Comparison of ENCODE assay signal across 1 cellular context in the genomic region with DNA sequence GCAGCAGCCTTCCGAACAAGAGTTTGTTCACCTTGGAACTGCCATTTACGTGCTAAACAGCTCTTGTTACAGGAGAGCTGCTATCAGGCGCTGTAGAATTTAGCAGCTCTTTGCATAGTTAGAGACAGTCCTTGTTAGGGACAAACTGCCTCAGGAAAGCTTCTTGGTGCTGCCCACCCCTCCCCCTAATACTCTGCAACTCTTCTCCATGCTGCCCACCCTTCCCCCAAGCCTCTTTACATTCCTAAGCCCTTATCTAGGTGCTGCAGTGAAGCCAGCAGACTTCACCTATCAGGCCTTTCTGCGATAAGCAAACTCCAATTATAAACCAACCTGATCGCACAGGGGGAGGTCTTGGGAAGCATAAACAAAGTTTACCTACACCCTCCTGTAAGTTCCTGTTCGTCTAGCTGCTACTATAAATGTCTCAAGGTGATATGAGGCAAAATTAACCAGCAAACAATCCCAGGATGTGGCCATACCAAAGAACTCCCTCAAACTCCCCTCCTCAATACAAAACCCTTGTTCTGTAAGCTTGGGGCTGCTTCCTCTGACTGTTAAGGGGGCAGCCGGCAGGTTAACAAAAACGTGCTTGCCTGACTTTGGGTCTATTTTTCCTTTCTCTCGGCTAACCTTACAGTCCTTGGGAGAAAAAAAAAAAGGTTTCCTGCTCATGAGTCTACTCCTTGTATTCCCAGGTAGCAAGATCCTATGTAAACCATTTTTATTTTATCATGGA.
A peak's percentile ranks its signal among the peaks of the same experiment; 100 is the strongest.
TF ChIP-seq lines count a peak whose summit lies in the region.

No MANE protein-coding gene starts in this region.

TF ChIP-seq in K562, 482 proteins besides CTCF, POLR2A, EP300 and RAD21 (continued from another document and continues in another):
- TF ChIP-seq LEF1 (IDR thresholded peaks at IDR 0.05): peak; percentile 99
- TF ChIP-seq SAFB2 (IDR thresholded peaks at IDR 0.05; ENCODE audit: borderline replicate concordance, low read depth, low read length, severe bottlenecking): no peak
- TF ChIP-seq FUS (optimal IDR thresholded peaks at IDR 0.05; ENCODE audit: low read depth, low read length): no peak
- no peak for TF ChIP-seq RBM14 (IDR thresholded peaks at IDR 0.05; ENCODE audit: borderline replicate concordance, insufficient read depth, low read depth, low read length)
- peak; percentile 79; the same call in 1 of the 2 replicates for TF ChIP-seq NCOA1 (IDR thresholded peaks at IDR 0.05; ENCODE audit: low read depth)
- 0 out of 2 replicates have a peak, but pooled peaks have one; percentile 43 for TF ChIP-seq ADNP (tag; IDR thresholded peaks at IDR 0.05)
- no peak for TF ChIP-seq PCBP1 (IDR thresholded peaks at IDR 0.05; ENCODE audit: low read depth, low read length, poor library complexity, severe bottlenecking)
- TF ChIP-seq SIX5 (IDR thresholded peaks at IDR 0.05; ENCODE audit: borderline replicate concordance in 1 of 2, insufficient read depth in 1 of 2, low read depth in 1 of 2, low read length in 2 of 2): no peak
- TF ChIP-seq, protein P1, sequence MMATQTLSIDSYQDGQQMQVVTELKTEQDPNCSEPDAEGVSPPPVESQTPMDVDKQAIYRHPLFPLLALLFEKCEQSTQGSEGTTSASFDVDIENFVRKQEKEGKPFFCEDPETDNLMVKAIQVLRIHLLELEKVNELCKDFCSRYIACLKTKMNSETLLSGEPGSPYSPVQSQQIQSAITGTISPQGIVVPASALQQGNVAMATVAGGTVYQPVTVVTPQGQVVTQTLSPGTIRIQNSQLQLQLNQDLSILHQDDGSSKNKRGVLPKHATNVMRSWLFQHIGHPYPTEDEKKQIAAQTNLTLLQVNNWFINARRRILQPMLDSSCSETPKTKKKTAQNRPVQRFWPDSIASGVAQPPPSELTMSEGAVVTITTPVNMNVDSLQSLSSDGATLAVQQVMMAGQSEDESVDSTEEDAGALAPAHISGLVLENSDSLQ (IDR thresholded peaks at IDR 0.05): peak; percentile 9; the same call in 1 of the 2 replicates
- TF ChIP-seq BCL6 (CRISPR knock-in tag; IDR thresholded peaks at IDR 0.05): no peak
- no peak for TF ChIP-seq STAG1 (CRISPR knock-in tag; IDR thresholded peaks at IDR 0.05; ENCODE audit: borderline replicate concordance)
- 0 out of 2 replicates have a peak, but pooled peaks have one; percentile 6 for TF ChIP-seq NFRKB (IDR thresholded peaks at IDR 0.05; ENCODE audit: low read depth)
- TF ChIP-seq, protein P2, sequence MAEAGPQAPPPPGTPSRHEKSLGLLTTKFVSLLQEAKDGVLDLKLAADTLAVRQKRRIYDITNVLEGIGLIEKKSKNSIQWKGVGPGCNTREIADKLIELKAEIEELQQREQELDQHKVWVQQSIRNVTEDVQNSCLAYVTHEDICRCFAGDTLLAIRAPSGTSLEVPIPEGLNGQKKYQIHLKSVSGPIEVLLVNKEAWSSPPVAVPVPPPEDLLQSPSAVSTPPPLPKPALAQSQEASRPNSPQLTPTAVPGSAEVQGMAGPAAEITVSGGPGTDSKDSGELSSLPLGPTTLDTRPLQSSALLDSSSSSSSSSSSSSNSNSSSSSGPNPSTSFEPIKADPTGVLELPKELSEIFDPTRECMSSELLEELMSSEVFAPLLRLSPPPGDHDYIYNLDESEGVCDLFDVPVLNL (CRISPR knock-in tag; IDR thresholded peaks at IDR 0.05; ENCODE audit: low read depth): no peak
- no peak for TF ChIP-seq TCFL5 (CRISPR knock-in tag; conservative IDR thresholded peaks at IDR 0.05)
- TF ChIP-seq, protein P3, sequence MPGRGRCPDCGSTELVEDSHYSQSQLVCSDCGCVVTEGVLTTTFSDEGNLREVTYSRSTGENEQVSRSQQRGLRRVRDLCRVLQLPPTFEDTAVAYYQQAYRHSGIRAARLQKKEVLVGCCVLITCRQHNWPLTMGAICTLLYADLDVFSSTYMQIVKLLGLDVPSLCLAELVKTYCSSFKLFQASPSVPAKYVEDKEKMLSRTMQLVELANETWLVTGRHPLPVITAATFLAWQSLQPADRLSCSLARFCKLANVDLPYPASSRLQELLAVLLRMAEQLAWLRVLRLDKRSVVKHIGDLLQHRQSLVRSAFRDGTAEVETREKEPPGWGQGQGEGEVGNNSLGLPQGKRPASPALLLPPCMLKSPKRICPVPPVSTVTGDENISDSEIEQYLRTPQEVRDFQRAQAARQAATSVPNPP (IDR thresholded peaks at IDR 0.05; ENCODE audit: borderline replicate concordance, insufficient read depth, insufficient read length): no peak
- TF ChIP-seq ARID2 (IDR thresholded peaks at IDR 0.05): no peak
- TF ChIP-seq ETV1 (tag; conservative IDR thresholded peaks at IDR 0.05; ENCODE audit: low read depth): no peak
- TF ChIP-seq FOXJ3 (CRISPR knock-in tag; IDR thresholded peaks at IDR 0.05): no peak
- TF ChIP-seq PREB (CRISPR knock-in tag; IDR thresholded peaks at IDR 0.05): no peak
- no peak for TF ChIP-seq NFIX (CRISPR knock-in tag; IDR thresholded peaks at IDR 0.05; ENCODE audit: low read depth)
- no peak for TF ChIP-seq PRPF4 (IDR thresholded peaks at IDR 0.05; ENCODE audit: insufficient read depth, low read depth, low read length, poor library complexity, severe bottlenecking)
- peak; percentile 65; the same call in 1 of the 2 replicates for TF ChIP-seq NCOA6 (IDR thresholded peaks at IDR 0.05)
- no peak for TF ChIP-seq ZNF3 (CRISPR knock-in tag; IDR thresholded peaks at IDR 0.05)
- peak; percentile 85 for TF ChIP-seq SMARCB1 (IDR thresholded peaks at IDR 0.05; ENCODE audit: insufficient read length, low read depth)
- TF ChIP-seq SMARCA5 (IDR thresholded peaks at IDR 0.05): no peak
- peak; percentile 93 for TF ChIP-seq HDAC3 (IDR thresholded peaks at IDR 0.05; ENCODE audit: borderline replicate concordance, partially characterized antibody)
- peak; percentile 31; the same call in 1 of the 2 replicates for TF ChIP-seq ZNF24 (IDR thresholded peaks at IDR 0.05)
- peak; percentile 96 to 97 for TF ChIP-seq TBL1XR1 (IDR thresholded peaks at IDR 0.05; ENCODE audit: low read length in 2 of 2)
- TF ChIP-seq MTA1 (IDR thresholded peaks at IDR 0.05; ENCODE audit: borderline replicate concordance): peak; percentile 73; the same call in 1 of the 2 replicates
- TF ChIP-seq ZNF551 (CRISPR knock-in tag; IDR thresholded peaks at IDR 0.05): no peak
- TF ChIP-seq ZNF445 (CRISPR knock-in tag; IDR thresholded peaks at IDR 0.05; ENCODE audit: low read depth): no peak
- no peak for TF ChIP-seq GTF2A2 (tag; IDR thresholded peaks at IDR 0.05)
- TF ChIP-seq ZNF76 (CRISPR knock-in tag; IDR thresholded peaks at IDR 0.05; ENCODE audit: borderline replicate concordance): no peak
- TF ChIP-seq TRIM28 (IDR thresholded peaks at IDR 0.05): no peak
- TF ChIP-seq ZNF212 (CRISPR knock-in tag; IDR thresholded peaks at IDR 0.05): no peak
- TF ChIP-seq E2F1 (CRISPR knock-in tag; IDR thresholded peaks at IDR 0.05): no peak
- no peak for TF ChIP-seq ZNF764 (CRISPR knock-in tag; IDR thresholded peaks at IDR 0.05; ENCODE audit: low read depth)
- TF ChIP-seq RCOR1 (IDR thresholded peaks at IDR 0.05; ENCODE audit: borderline replicate concordance in 1 of 2, low read depth in 2 of 2, low read length in 2 of 2): peak; percentile 84 to 91; a peak in 3 of 4 replicates
- no peak for TF ChIP-seq YBX1 (IDR thresholded peaks at IDR 0.05)
- TF ChIP-seq, protein P4, sequence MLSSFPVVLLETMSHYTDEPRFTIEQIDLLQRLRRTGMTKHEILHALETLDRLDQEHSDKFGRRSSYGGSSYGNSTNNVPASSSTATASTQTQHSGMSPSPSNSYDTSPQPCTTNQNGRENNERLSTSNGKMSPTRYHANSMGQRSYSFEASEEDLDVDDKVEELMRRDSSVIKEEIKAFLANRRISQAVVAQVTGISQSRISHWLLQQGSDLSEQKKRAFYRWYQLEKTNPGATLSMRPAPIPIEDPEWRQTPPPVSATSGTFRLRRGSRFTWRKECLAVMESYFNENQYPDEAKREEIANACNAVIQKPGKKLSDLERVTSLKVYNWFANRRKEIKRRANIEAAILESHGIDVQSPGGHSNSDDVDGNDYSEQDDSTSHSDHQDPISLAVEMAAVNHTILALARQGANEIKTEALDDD (IDR thresholded peaks at IDR 0.05): peak; percentile 75
- TF ChIP-seq, protein P5, sequence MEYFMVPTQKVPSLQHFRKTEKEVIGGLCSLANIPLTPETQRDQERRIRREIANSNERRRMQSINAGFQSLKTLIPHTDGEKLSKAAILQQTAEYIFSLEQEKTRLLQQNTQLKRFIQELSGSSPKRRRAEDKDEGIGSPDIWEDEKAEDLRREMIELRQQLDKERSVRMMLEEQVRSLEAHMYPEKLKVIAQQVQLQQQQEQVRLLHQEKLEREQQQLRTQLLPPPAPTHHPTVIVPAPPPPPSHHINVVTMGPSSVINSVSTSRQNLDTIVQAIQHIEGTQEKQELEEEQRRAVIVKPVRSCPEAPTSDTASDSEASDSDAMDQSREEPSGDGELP (CRISPR knock-in tag; IDR thresholded peaks at IDR 0.05; ENCODE audit: borderline replicate concordance): no peak
- no peak for TF ChIP-seq ZNF174 (CRISPR knock-in tag; IDR thresholded peaks at IDR 0.05)
- no peak for TF ChIP-seq USF1 (CRISPR knock-in tag; IDR thresholded peaks at IDR 0.05)
- TF ChIP-seq SETDB1 (IDR thresholded peaks at IDR 0.05; ENCODE audit: low read length): no peak
- TF ChIP-seq, protein P6, sequence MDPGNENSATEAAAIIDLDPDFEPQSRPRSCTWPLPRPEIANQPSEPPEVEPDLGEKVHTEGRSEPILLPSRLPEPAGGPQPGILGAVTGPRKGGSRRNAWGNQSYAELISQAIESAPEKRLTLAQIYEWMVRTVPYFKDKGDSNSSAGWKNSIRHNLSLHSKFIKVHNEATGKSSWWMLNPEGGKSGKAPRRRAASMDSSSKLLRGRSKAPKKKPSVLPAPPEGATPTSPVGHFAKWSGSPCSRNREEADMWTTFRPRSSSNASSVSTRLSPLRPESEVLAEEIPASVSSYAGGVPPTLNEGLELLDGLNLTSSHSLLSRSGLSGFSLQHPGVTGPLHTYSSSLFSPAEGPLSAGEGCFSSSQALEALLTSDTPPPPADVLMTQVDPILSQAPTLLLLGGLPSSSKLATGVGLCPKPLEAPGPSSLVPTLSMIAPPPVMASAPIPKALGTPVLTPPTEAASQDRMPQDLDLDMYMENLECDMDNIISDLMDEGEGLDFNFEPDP (CRISPR knock-in tag; IDR thresholded peaks at IDR 0.05): no peak
- no peak for TF ChIP-seq CHD1 (IDR thresholded peaks at IDR 0.05; ENCODE audit: low read length)
- peak; percentile 75 for TF ChIP-seq ZBTB7A (IDR thresholded peaks at IDR 0.05; ENCODE audit: borderline replicate concordance, control insufficient read depth, low read depth, low read length)
- no peak for TF ChIP-seq KLF13 (tag; IDR thresholded peaks at IDR 0.05; ENCODE audit: borderline replicate concordance, low read depth)
- TF ChIP-seq FOXM1 (IDR thresholded peaks at IDR 0.05; ENCODE audit: low read depth): peak; percentile 87
- no peak for TF ChIP-seq FOXM1 (CRISPR knock-in tag; IDR thresholded peaks at IDR 0.05; ENCODE audit: low read depth)
- TF ChIP-seq MECOM (CRISPR knock-in tag; IDR thresholded peaks at IDR 0.05): no peak
- TF ChIP-seq TCF3 (CRISPR knock-in tag; IDR thresholded peaks at IDR 0.05): peak; percentile 92
